In genomic region chr18:69492861-69493260, GRCh38 we compare ENCODE assay signal across 35 cellular contexts.
"Had no signal": no experiment of that assay in that cellular context is flagged by ENCODE, and none has a peak within 500 bp of the region (broad histone marks: within the 10 kb centered on the region; RNA-seq: fewer than 3 reads in every experiment).

No MANE protein-coding gene starts in this region.

- H3K36me3 ChIP-seq: MG63 had no signal

- H3K27me3 ChIP-seq: MG63 had no signal

- DNase-seq: Karpas-422, Kasumi-1, MG63, MM.1S, MV-4-11, NCI-H1048, NCI-H1092, NCI-H1092 treated with DMSO at 0.1 percent for 48 hours, NCI-H1105, NCI-H1105 treated with DMSO at 0.1 percent for 48 hours, NCI-H1417, NCI-H1417 treated with DMSO at 0.1 percent for 48 hours, NCI-H1436, NCI-H1436 treated with DMSO at 0.1 percent for 48 hours, NCI-H146, NCI-H1694, NCI-H1694 treated with DMSO at 0.1 percent for 48 hours, NCI-H187, NCI-H187 treated with DMSO at 0.1 percent for 48 hours, NCI-H1930, NCI-H2029, NCI-H2029 treated with DMSO at 0.1 percent for 48 hours, NCI-H2081, NCI-H2081 treated with DMSO at 0.1 percent for 48 hours, NCI-H2107, NCI-H2171, NCI-H2171 treated with DMSO at 0.1 percent for 48 hours, NCI-H2227 treated with DMSO at 0.1 percent for 48 hours, NCI-H226, NCI-H345, NCI-H446, NCI-H446 treated with DMSO at 0.1 percent for 48 hours, NCI-H510A, NCI-H510A treated with DMSO at 0.1 percent for 48 hours, NCI-H524 had no signal

- H3K4me3 ChIP-seq: MG63 had no signal

- H3K9me3 ChIP-seq: MG63 had no signal
